1 cellular context compared by ENCODE assay signal in the genomic region with DNA sequence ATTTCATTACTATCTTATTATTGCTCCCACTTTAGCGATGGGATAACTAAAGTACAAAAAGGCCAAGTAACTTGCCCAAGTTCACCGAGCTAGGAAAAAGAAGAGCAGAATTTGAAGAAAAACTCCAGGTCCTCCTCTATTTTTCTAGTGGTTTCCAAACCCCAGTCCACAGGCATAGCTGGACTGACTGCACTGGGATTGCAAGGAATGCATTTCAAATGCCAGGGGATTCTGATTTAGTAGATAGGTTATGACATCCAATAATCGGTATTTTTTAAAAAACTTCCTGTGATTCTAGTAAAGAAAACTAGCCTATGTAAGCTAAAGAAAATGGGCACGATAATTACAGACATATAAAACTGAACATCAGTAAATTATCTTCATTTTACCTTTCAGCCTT.
TF ChIP-seq lines count a peak whose summit lies in the region.

No MANE protein-coding gene starts in this region.

TF ChIP-seq in SK-N-SH treated with all-trans-retinoic acid at 6 μM for 48 hours, 23 proteins besides CTCF, POLR2A, EP300 and RAD21 (continued from another document):
- no peak for TF ChIP-seq PATZ1 (CRISPR knock-in tag; IDR thresholded peaks at IDR 0.05; ENCODE audit: borderline replicate concordance)
- TF ChIP-seq BACH2 (CRISPR knock-in tag; IDR thresholded peaks at IDR 0.05; ENCODE audit: borderline replicate concordance): no peak
- TF ChIP-seq PPARA (CRISPR knock-in tag; IDR thresholded peaks at IDR 0.05; ENCODE audit: borderline replicate concordance): no peak
- TF ChIP-seq CSDC2 (CRISPR knock-in tag; IDR thresholded peaks at IDR 0.05): no peak
- TF ChIP-seq TCF4 (CRISPR knock-in tag; IDR thresholded peaks at IDR 0.05; ENCODE audit: borderline replicate concordance): no peak
